ENCODE assay signal across 26 cellular contexts in the genomic region with DNA sequence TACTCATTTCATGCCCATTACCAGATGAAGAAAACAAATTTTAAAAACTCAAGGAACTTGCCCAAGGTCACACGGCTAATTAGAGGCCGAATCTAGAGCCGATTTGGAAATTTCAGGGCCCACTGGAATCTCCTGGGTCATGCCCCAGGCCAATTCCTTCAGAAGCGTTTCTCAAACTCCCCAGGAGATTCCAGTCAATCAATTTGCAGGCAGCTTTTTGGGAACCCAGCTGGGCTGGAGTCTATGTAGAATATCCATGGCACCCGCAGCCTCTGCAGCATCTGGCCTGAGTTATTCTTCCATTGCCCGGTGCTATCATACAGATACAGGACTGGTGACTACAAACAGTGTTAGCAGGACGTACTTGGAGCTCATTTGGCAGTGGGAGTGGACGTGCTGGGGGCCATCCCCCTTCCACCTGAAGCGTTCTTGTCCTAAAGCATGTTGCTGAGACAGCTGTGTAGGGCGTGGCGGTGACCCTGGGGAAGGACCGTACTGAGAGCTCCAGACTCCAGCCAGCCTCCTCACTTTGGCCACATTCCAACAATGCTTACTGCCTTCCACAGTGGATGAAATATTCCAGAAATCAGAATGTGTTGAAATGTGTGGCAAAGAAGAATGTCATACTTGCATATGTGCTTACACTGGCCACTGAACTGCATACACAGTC. TPM values are rescaled to one million over a fixed set of nuclear protein-coding genes. Genes with fewer than 3 reads are reported as not detected.
"Had no signal": no experiment of that assay in that cellular context is flagged by ENCODE, and none has a peak within 500 bp of the region (broad histone marks: within the 10 kb centered on the region; RNA-seq: fewer than 3 reads in every experiment).

No MANE protein-coding gene starts in this region.

- H3K9me3 Mint-ChIP-seq: activated CD4-positive, alpha-beta memory T cell treated with anti-CD3 and anti-CD28 coated beads, Interleukin-2, amount 10 ng/mL, durations not matched to agents 7 days and 5 days; brain; dendritic cell treated with granulocyte-macrophage colony-stimulating factor and Interleukin-4, amounts not matched to agents 40 ng/mL and 50 ng/mL, for 4 days; neural crest cell; stimulated activated memory B cell treated with anti-CD40 and anti-IgM and Interleukin-4, amounts not matched to agents 10 μg/mL and 1 μg/mL and 100 μg/mL, for 72 hours had no signal

- ATAC-seq: activated CD8-positive, alpha-beta memory T cell treated with anti-CD3 and anti-CD28 coated beads, Interleukin-2, amount 10 ng/mL, durations not matched to agents 7 days and 5 days; left lung; stimulated activated memory B cell treated with anti-CD40 and anti-IgM and Interleukin-4, amounts not matched to agents 10 μg/mL and 1 μg/mL and 100 μg/mL, for 72 hours had no signal

- H3K36me3 Mint-ChIP-seq: activated CD8-positive, alpha-beta memory T cell treated with anti-CD3 and anti-CD28 coated beads, Interleukin-2, amount 10 ng/mL, durations not matched to agents 7 days and 5 days; brain; stimulated activated memory B cell treated with anti-CD40 and anti-IgM and Interleukin-4, amounts not matched to agents 10 μg/mL and 1 μg/mL and 100 μg/mL, for 72 hours had no signal

- H3K27ac Mint-ChIP-seq: activated CD4-positive, alpha-beta memory T cell treated with anti-CD3 and anti-CD28 coated beads, Interleukin-2, amount 10 ng/mL, durations not matched to agents 7 days and 5 days; activated CD8-positive, alpha-beta memory T cell treated with anti-CD3 and anti-CD28 coated beads, Interleukin-2, amount 10 ng/mL, durations not matched to agents 7 days and 5 days; dendritic cell treated with granulocyte-macrophage colony-stimulating factor and Interleukin-4, amounts not matched to agents 40 ng/mL and 50 ng/mL, for 4 days had no signal

- H3K4me2 ChIP-seq: SK-N-SH had no signal

- H3K27me3 Mint-ChIP-seq: activated CD4-positive, alpha-beta memory T cell treated with anti-CD3 and anti-CD28 coated beads, Interleukin-2, amount 10 ng/mL, durations not matched to agents 7 days and 5 days; brain; stimulated activated memory B cell treated with anti-CD40 and anti-IgM and Interleukin-4, amounts not matched to agents 10 μg/mL and 1 μg/mL and 100 μg/mL, for 72 hours had no signal

- H3K9ac ChIP-seq: SK-N-SH had no signal

- DNase-seq: activated CD4-positive, alpha-beta memory T cell treated with anti-CD3 and anti-CD28 coated beads, Interleukin-2, amount 10 ng/mL, durations not matched to agents 7 days and 5 days; activated CD4-positive, alpha-beta T cell treated with anti-CD3 and anti-CD28 coated beads for 48 hours; activated CD4-positive, CD25-positive, alpha-beta regulatory T cell; activated CD8-positive, alpha-beta memory T cell treated with anti-CD3 and anti-CD28 coated beads, Interleukin-2, amount 10 ng/mL, durations not matched to agents 7 days and 5 days; activated naive CD4-positive, alpha-beta T cell; anterior cingulate cortex; central memory CD4-positive, alpha-beta T cell; effector memory CD4-positive, alpha-beta T cell; foreskin fibroblast; glutamatergic neuron; kidney; ovary; sigmoid colon; SK-N-SH; spleen; stimulated activated CD4-positive, alpha-beta T cell treated with anti-CD3 and anti-CD28 coated beads, Interleukin-4, amount 100 ng/mL, for 4 hours; T1000; thyroid gland had no signal

- H3K36me3 ChIP-seq: esophagus muscularis mucosa, left lung, ovary, sigmoid colon, thyroid gland had no signal

- H3K9me3 ChIP-seq: esophagus muscularis mucosa, left lung, ovary, psoas muscle, sigmoid colon, SK-N-SH, spleen, thyroid gland had no signal

- H3K27ac ChIP-seq: esophagus muscularis mucosa, left lung, ovary, psoas muscle, sigmoid colon, thyroid gland had no signal

- H3K4me3 ChIP-seq: esophagus muscularis mucosa, left lung, ovary, psoas muscle, sigmoid colon, spleen, thyroid gland had no signal

- H3K27me3 ChIP-seq: esophagus muscularis mucosa, left lung, ovary, sigmoid colon, spleen, thyroid gland had no signal

- H3K4me3 Mint-ChIP-seq: activated CD4-positive, alpha-beta memory T cell treated with anti-CD3 and anti-CD28 coated beads, Interleukin-2, amount 10 ng/mL, durations not matched to agents 7 days and 5 days; activated CD8-positive, alpha-beta memory T cell treated with anti-CD3 and anti-CD28 coated beads, Interleukin-2, amount 10 ng/mL, durations not matched to agents 7 days and 5 days; brain; dendritic cell treated with granulocyte-macrophage colony-stimulating factor and Interleukin-4, amounts not matched to agents 40 ng/mL and 50 ng/mL, for 4 days; neural crest cell; stimulated activated memory B cell treated with anti-CD40 and anti-IgM and Interleukin-4, amounts not matched to agents 10 μg/mL and 1 μg/mL and 100 μg/mL, for 72 hours had no signal

RNA-seq across cellular contexts. Expression of a gene that starts 58.0 kb away (rescaled TPM):
- total RNA-seq: activated CD4-positive, alpha-beta memory T cell treated with anti-CD3 and anti-CD28 coated beads, Interleukin-2, amount 10 ng/mL, durations not matched to agents 7 days and 5 days; activated CD8-positive, alpha-beta memory T cell treated with anti-CD3 and anti-CD28 coated beads, Interleukin-2, amount 10 ng/mL, durations not matched to agents 7 days and 5 days; mononuclear cell; neural crest cell had no signal
- polyA plus RNA-seq: SK-N-SH had no signal
